In the genomic region with DNA sequence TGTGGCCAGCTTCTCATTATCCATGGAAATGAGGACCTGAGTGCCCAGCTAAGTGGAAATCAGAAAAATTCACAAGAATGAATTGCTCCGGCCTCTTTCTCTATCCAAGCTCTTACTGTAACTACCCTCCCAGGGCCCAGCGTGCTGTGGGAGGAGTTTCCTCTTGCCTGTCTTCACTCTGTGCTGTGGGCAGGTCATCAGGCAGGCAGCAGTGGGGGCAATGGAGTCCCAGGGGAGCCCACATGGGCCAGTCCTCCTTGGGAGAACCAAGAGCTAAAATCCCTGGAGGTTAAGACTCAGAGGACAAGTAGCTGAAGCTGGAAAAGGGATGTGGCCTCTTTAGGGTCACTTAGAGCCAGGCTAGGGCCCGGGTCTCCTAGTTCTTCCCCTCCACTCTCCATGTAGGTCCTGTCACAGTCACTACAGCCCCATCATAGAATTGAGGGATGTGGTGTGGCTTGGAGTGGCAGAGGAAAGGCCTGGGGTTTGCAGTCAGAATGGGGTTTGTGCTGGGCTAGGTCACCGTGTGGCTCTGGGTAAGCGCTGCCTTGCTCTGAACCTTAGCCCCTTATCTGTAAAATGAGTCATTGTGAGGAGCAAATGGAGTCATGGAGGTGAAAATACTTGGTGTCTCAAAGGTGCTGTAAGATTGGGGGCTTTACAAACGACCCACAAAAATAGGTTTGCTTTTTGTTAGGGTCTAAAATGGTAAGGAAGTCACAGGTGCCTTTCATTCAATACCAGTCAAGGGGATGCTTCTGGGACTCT, we compare ENCODE assay signal across 21 cellular contexts. TPM values are rescaled to one million over a fixed set of nuclear protein-coding genes. Genes with fewer than 3 reads are reported as not detected.
DNase-seq lines count a peak whose midpoint lies in the region; ATAC-seq, FAIRE-seq and TF ChIP-seq lines count a peak whose summit lies in the region.
"Had no signal": no experiment of that assay in that cellular context is flagged by ENCODE, and none has a peak within 500 bp of the region (broad histone marks: within the 10 kb centered on the region; RNA-seq: fewer than 3 reads in every experiment).

No MANE protein-coding gene starts in this region.

- TF ChIP-seq POLR2A in K562 (conservative IDR thresholded peaks at IDR 0.05) = no peak

- H3K79me2 ChIP-seq in K562 (ENCODE audit: control insufficient read depth, insufficient read depth, low read length) = no peaks in the 10 kb centered on the region

- WGBS in K562 (ENCODE audit: insufficient coverage, low coverage, missing lambda C conversion rate) = 1% methylated on average over 6 of the region's 6 CpGs
- 57 to 75% (median 62%) methylated on average over 6 of the region's 6 CpGs for WGBS in small intestine, 3 donors

- no peak for TF ChIP-seq EP300 in K562 (IDR thresholded peaks at IDR 0.05; ENCODE audit: low read length)

- no peak for DNase-seq in K562 (ENCODE audit: extremely low read depth in 1 of 4, low spot score in 3 of 4)
- peak; percentile 20 for DNase-seq in small intestine
- no peak for DNase-seq in effector memory CD4-positive, alpha-beta T cell
- DNase-seq in activated CD4-positive, alpha-beta T cell treated with anti-CD3 and anti-CD28 coated beads, Interleukin-2, amount 50 U/mL, for 48 hours = no peak
- DNase-seq in HCEC 1CT = no peak
- DNase-seq: AML-193; Caco-2; CD4-positive, alpha-beta T cell; GM23248; IMR-90 had no signal

- in situ Hi-C loops in K562 (cut with MboI) = no loop called here

- H3K36me3 ChIP-seq in HEK293 (ENCODE audit: control insufficient read depth in 2 of 2, insufficient read depth in 1 of 2, low read length in 2 of 2) (no peaks in the 10 kb centered on the region), K562 (ENCODE audit: control insufficient read depth, insufficient read depth, low read length) (no peaks in the 10 kb centered on the region), iPS-20b (ENCODE audit: insufficient read depth, low read depth, low read length) (no peaks in the 10 kb centered on the region), small intestine (ENCODE audit: control insufficient read depth in 2 of 2, insufficient read depth in 2 of 2, low read length in 2 of 2) (no peaks in the 10 kb centered on the region)
- H3K36me3 ChIP-seq in effector memory CD4-positive, alpha-beta T cell (ENCODE audit: control insufficient read depth, insufficient read depth, low read length) = no peaks in the 10 kb centered on the region

- H3K9me1 ChIP-seq in K562 (ENCODE audit: control insufficient read depth, insufficient read depth, low read length) = no peaks in the 10 kb centered on the region

- POLR2A ChIA-PET in HEK293 (lab: Yijun Ruan, JAX) = no interaction called here
- POLR2A ChIA-PET in K562 (lab: Yijun Ruan, JAX) = interaction anchor here (0.6 to 1.0 kb wide), 2 partner anchors 29 to 39 kb away, joined by 4 read pairs; no protein-coding TSS in a partner anchor

- no peaks in the 10 kb centered on the region for H4K20me1 ChIP-seq in K562 (replicated peaks; ENCODE audit: control insufficient read depth, insufficient read depth, low read length)

- H2AFZ ChIP-seq in K562 (ENCODE audit: low read depth, low read length) = no peak overlapping the region
- H2AFZ ChIP-seq: GM23248 had no signal

- peak; percentile 46 for FAIRE-seq in K562 (lab: Jason Lieb, UNC)
- FAIRE-seq in small intestine (lab: Jason Lieb, UNC) = no peak
- FAIRE-seq: A204.1, D721Med, G401.6, GM12891, GM19239, H54, HTR-8/SVneo had no signal

- no peak overlapping the region for H3K27ac ChIP-seq in HEK293 (ENCODE audit: extremely low read depth, low read depth, low read length)
- no peak overlapping the region for H3K27ac ChIP-seq in K562 (ENCODE audit: extremely low read depth, low read depth, low read length)
- H3K27ac ChIP-seq in iPS-20b (ENCODE audit: low read length) = no peak overlapping the region
- H3K27ac ChIP-seq in small intestine (ENCODE audit: low read depth in 1 of 2, low read length in 1 of 2) = no peak overlapping the region
- H3K27ac ChIP-seq in effector memory CD4-positive, alpha-beta T cell (ENCODE audit: insufficient read depth, low read length, poor library complexity, severe bottlenecking) = no peak overlapping the region
- H3K27ac ChIP-seq: C4-2B, GM23248 had no signal

- TF ChIP-seq CTCF in HEK293 (tag by site-specific recombination; IDR thresholded peaks at IDR 0.05) (no peak), K562 (IDR thresholded peaks at IDR 0.05 in 2 of 3, conservative IDR thresholded peaks at IDR 0.05 in 1 of 3; ENCODE audit: insufficient read depth in 2 of 3, low read depth in 1 of 3, low read length in 3 of 3) (no peak)

- H3K27me3 ChIP-seq in K562 (ENCODE audit: control insufficient read depth in 2 of 2, insufficient read depth in 2 of 2, low read length in 2 of 2) = peaks cover 37 to 54% of the 10 kb centered on the region in 2 experiments
- peaks cover 41% of the 10 kb centered on the region for H3K27me3 ChIP-seq in iPS-20b (ENCODE audit: insufficient read depth, low read length)
- peaks cover 5 to 10% of the 10 kb centered on the region in 2 donors for H3K27me3 ChIP-seq in small intestine (ENCODE audit: control insufficient read depth in 2 of 2, insufficient read depth in 2 of 2, low read length in 2 of 2)
- peaks cover 22% of the 10 kb centered on the region for H3K27me3 ChIP-seq in effector memory CD4-positive, alpha-beta T cell (replicated peaks; ENCODE audit: control insufficient read depth, insufficient read depth, low read length, poor library complexity, severe bottlenecking)

- H3K4me2 ChIP-seq in K562 (ENCODE audit: insufficient read depth, low read length) = no peak overlapping the region

- CTCF ChIA-PET in HEK293 (lab: Yijun Ruan, JAX) (no interaction called here), K562 (lab: Yijun Ruan, JAX; ENCODE audit: low intra/inter-chr PET ratio) (no interaction called here)

- TF ChIP-seq RAD21 in K562 (CRISPR knock-in tag; conservative IDR thresholded peaks at IDR 0.05 in 1 of 2, IDR thresholded peaks at IDR 0.05 in 1 of 2) = no peak

- H3K4me3 ChIP-seq in HEK293 (ENCODE audit: low read depth, low read length) (no peak overlapping the region), K562 (no peak overlapping the region), iPS-20b (ENCODE audit: low read length) (no peak overlapping the region), small intestine (ENCODE audit: low read depth in 1 of 2, low read length in 2 of 2) (no peak overlapping the region)
- no peak overlapping the region for H3K4me3 ChIP-seq in effector memory CD4-positive, alpha-beta T cell (ENCODE audit: insufficient read depth, low read depth, low read length, poor library complexity, severe bottlenecking)
- H3K4me3 ChIP-seq: GM23248 had no signal

- no TSS peak for BruUV-seq in K562 (replicated peaks; lab: Mats Ljungman, UMichigan)

- intact Hi-C loops in K562 (cut with micrococcal nuclease) = no loop called here

- H3K4me1 ChIP-seq in HEK293 (ENCODE audit: control insufficient read depth, insufficient read depth, low read length) (no peaks in the 10 kb centered on the region), K562 (replicated peaks in 1 of 2; ENCODE audit: control insufficient read depth in 2 of 2, insufficient read depth in 2 of 2, low read length in 2 of 2) (peaks cover 0 to 10% of the 10 kb centered on the region in 2 experiments; a peak in 2 of 5 replicates), iPS-20b (ENCODE audit: insufficient read depth, low read length) (peaks cover 39% of the 10 kb centered on the region; the same call in 1 of the 2 replicates), small intestine (ENCODE audit: control insufficient read depth in 2 of 2, insufficient read depth in 1 of 2, low read depth in 1 of 2, low read length in 1 of 2) (no peaks in the 10 kb centered on the region)
- H3K4me1 ChIP-seq in effector memory CD4-positive, alpha-beta T cell (ENCODE audit: control insufficient read depth, insufficient read depth, low read length, poor library complexity, severe bottlenecking) = peaks cover 5% of the 10 kb centered on the region
- H3K4me1 ChIP-seq: Caco-2 had no signal

- ATAC-seq in K562 = peak; percentile 45; the same call in 1 of the 3 replicates
- ATAC-seq: HCT116 had no signal

- H3K9me3 ChIP-seq in HEK293 (ENCODE audit: control insufficient read depth, insufficient read depth, low read depth, low read length) (no peaks in the 10 kb centered on the region), K562 (replicated peaks; ENCODE audit: control insufficient read depth, insufficient read depth, low read depth, low read length) (no peaks in the 10 kb centered on the region), iPS-20b (ENCODE audit: insufficient read depth, low read depth, low read length) (no peaks in the 10 kb centered on the region), small intestine (ENCODE audit: control insufficient read depth, low read depth) (no peaks in the 10 kb centered on the region)
- no peaks in the 10 kb centered on the region for H3K9me3 ChIP-seq in effector memory CD4-positive, alpha-beta T cell (ENCODE audit: control insufficient read depth, low read length)
- H3K9me3 ChIP-seq: Caco-2 had no signal

- no peak overlapping the region for H3K9ac ChIP-seq in K562 (ENCODE audit: insufficient read depth in 1 of 2, low read depth in 2 of 2, low read length in 2 of 2)
- H3K9ac ChIP-seq in iPS-20b (ENCODE audit: low read depth, low read length) = 0 out of 2 replicates have a peak overlapping the region, but pooled peaks have one; percentile 14
- H3K9ac ChIP-seq: GM23248 had no signal

TF ChIP-seq in K562, 482 proteins besides CTCF, POLR2A, EP300 and RAD21 (continues in another document):
- TF ChIP-seq THRAP3 (IDR thresholded peaks at IDR 0.05; ENCODE audit: borderline replicate concordance) = no peak

RNA-seq across cellular contexts. Expression of a gene that starts 3.7 kb away (rescaled TPM):
- total RNA-seq in K562 (2011; cell fraction: chromatin; rRNA removed; ENCODE audit: low replicate concordance) = not detected in 2 replicates
- total RNA-seq in K562 (2011; cell fraction: nucleolus; rRNA removed) = not detected in 2 replicates
- total RNA-seq in K562 (2011; cell fraction: nucleoplasm; rRNA removed) = not detected in 2 replicates
- 0.05 TPM in 1 of 2 replicates, not detected in the other for total RNA-seq in K562 (2014; rRNA removed)
- 0.10 TPM in 1 of 2 replicates, not detected in the other for total RNA-seq in K562 (2014; rRNA removed; fragmentation: Illumina TruSeq; extraction: Trizol)
- total RNA-seq in K562 (2015; rRNA removed; fragmentation: Illumina TruSeq; extraction: Trizol) = not detected in 2 replicates
- total RNA-seq in K562 (2021) = 0.13 TPM in 1 of 2 replicates, not detected in the other
- 0.04 and 0.07 TPM in 2 replicates for polyA plus RNA-seq in K562 (2011; rRNA removed)
- 0.03 and 0.07 TPM in 2 replicates for polyA plus RNA-seq in K562 (2011; cell fraction: cytosol; rRNA removed)
- polyA plus RNA-seq in K562 (2011; cell fraction: nucleus; rRNA removed) = 0.07 and 0.13 TPM in 2 replicates
- 0.03 and 0.40 TPM in 2 replicates for polyA plus RNA-seq in K562 (2012)
- polyA plus RNA-seq in K562 (2014; fragmentation: Illumina TruSeq; extraction: Trizol) = 0.06 and 0.07 TPM in 2 replicates
- polyA plus RNA-seq in K562 (2014; fragmentation: Nextera tagmentation; extraction: Ambion mirVana) = not detected
- 0.11 TPM in 1 of 2 replicates, not detected in the other for polyA plus RNA-seq in K562 (2014; rRNA removed)
- 0.09 TPM in 1 of 2 replicates, not detected in the other for polyA minus RNA-seq in K562 (2011; rRNA and poly(A)+ RNA removed)
- polyA minus RNA-seq in K562 (2011; cell fraction: cytosol; rRNA and poly(A)+ RNA removed) = not detected in 2 replicates
- polyA minus RNA-seq in K562 (2011; cell fraction: nucleus; rRNA and poly(A)+ RNA removed) = not detected in 2 replicates
- 1 to 10 TPM in 1 of 3 donors, under 1 TPM in 2; 0.27 to 3.3 (median 0.45) TPM for polyA plus RNA-seq in small intestine
